25 cellular contexts compared by ENCODE assay signal in the genomic region with DNA sequence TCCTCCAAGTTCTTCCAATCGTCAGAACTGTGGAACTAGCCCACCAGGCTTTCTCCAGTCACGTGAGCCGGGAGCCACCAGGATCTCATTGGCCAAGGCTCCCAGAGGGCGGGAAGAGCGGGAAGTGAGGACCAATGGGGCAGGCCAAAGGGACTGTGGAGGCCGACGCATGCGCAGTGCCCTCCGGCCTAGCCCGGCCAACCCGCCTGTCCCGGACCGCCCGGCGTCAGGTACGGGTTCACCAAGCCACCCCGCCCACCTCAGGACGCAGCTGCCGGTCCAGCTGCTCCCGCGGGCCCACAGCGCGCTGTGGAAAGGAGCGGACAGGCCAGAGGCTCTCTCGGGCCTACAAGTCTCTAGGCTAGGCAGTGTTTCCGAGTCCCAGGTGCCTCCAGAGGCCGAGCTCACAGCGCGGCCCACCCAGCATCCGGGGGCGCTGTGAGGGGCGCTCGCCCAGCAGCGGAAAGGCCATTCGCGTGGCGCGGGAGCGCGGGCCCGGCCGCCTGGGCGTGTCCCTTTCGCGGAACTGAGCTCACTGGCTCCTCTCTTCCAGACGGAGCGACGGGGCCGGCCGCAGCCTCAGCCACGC. TPM values are rescaled to one million over a fixed set of nuclear protein-coding genes. Genes with fewer than 3 reads are reported as not detected.
"Had no signal": no experiment of that assay in that cellular context is flagged by ENCODE, and none has a peak within 500 bp of the region (broad histone marks: within the 10 kb centered on the region; RNA-seq: fewer than 3 reads in every experiment).

No MANE protein-coding gene starts in this region.

- H3K4me2 ChIP-seq: hepatocyte had no signal

- H3K36me3 ChIP-seq: breast epithelium, colonic mucosa, esophagus muscularis mucosa, left ventricle myocardium inferior, right lobe of liver, stomach, suprapubic skin, transverse colon, vagina had no signal

- H3K79me2 ChIP-seq: hepatocyte had no signal

- H2AFZ ChIP-seq: hepatocyte had no signal

- H3K27me3 ChIP-seq: breast epithelium, colonic mucosa, dorsolateral prefrontal cortex, hepatocyte, right lobe of liver, suprapubic skin, transverse colon, vagina had no signal

- H3K9me3 ChIP-seq: colonic mucosa, right lobe of liver, suprapubic skin, transverse colon, vagina had no signal

- H3K27ac ChIP-seq: breast epithelium, colonic mucosa, dorsolateral prefrontal cortex, esophagus muscularis mucosa, hepatocyte, left ventricle myocardium inferior, right lobe of liver, skin epidermis, stomach, suprapubic skin, transverse colon, vagina had no signal

- H3K4me3 ChIP-seq: breast epithelium, colonic mucosa, dorsolateral prefrontal cortex, esophagus muscularis mucosa, hepatocyte, left ventricle myocardium inferior, right lobe of liver, skin epidermis, stomach, suprapubic skin, transverse colon, vagina had no signal

- H3K4me1 ChIP-seq: breast epithelium, colonic mucosa, left ventricle myocardium inferior, right lobe of liver, stomach, suprapubic skin, vagina had no signal

- DNase-seq: activated CD8-positive, alpha-beta memory T cell treated with anti-CD3 and anti-CD28 coated beads for 24 hours; activated CD8-positive, alpha-beta memory T cell treated with anti-CD3 and anti-CD28 coated beads, Interleukin-2, amount 50 U/mL, for 4 hours; activated naive CD4-positive, alpha-beta T cell treated with Interleukin-2 at 50 U/mL for 16 hours; activated naive CD8-positive, alpha-beta T cell treated with anti-CD3 and anti-CD28 coated beads for 36 hours; activated T-cell treated with anti-CD3 and anti-CD28 coated beads, Interleukin-2, amount 50 U/mL, for 24 hours; colonic mucosa; dorsolateral prefrontal cortex; glutamatergic neuron; left ventricle myocardium inferior; mammary epithelial cell; right lobe of liver; stimulated activated CD4-positive, alpha-beta T cell treated with anti-CD3 and anti-CD28 coated beads, Interleukin-1b, Interleukin-23, amount 100 ng/mL, for 48 hours; stomach; transverse colon had no signal

- FAIRE-seq: frontal cortex had no signal

RNA-seq across cellular contexts. Expression of gene OR14I1, which starts 10.9 kb away (rescaled TPM):
- total RNA-seq: activated naive CD8-positive, alpha-beta T cell treated with anti-CD3 and anti-CD28 coated beads for 36 hours; activated T-helper 2 cell treated with anti-CD3 and anti-CD28 coated beads, Interferon-gamma antibody, Interleukin-2, Interleukin-4, amounts not matched to agents 10 μg/mL and 5 μg/mL and 100 μg/mL, durations not matched to agents 14 hours and 24 hours and 36 hours; breast epithelium; colonic mucosa; esophagus muscularis mucosa; frontal cortex; hepatocyte; left ventricle myocardium inferior; mammary epithelial cell; myocyte; omental fat pad; right lobe of liver; stomach; transverse colon; vagina had no signal
- polyA plus RNA-seq: hepatocyte, mammary epithelial cell, neural cell, stomach had no signal

RNA-seq across cellular contexts. Expression of gene OR2T27, which starts 36.3 kb away (rescaled TPM):
- total RNA-seq: activated naive CD8-positive, alpha-beta T cell treated with anti-CD3 and anti-CD28 coated beads for 36 hours; activated T-helper 2 cell treated with anti-CD3 and anti-CD28 coated beads, Interferon-gamma antibody, Interleukin-2, Interleukin-4, amounts not matched to agents 10 μg/mL and 5 μg/mL and 100 μg/mL, durations not matched to agents 14 hours and 24 hours and 36 hours; breast epithelium; colonic mucosa; esophagus muscularis mucosa; frontal cortex; hepatocyte; left ventricle myocardium inferior; mammary epithelial cell; myocyte; omental fat pad; right lobe of liver; stomach; suprapubic skin; transverse colon; vagina had no signal
- polyA plus RNA-seq: hepatocyte, mammary epithelial cell, neural cell, stomach had no signal

RNA-seq across cellular contexts. Expression of gene OR2T35, which starts 46.6 kb away (rescaled TPM):
- total RNA-seq: activated naive CD8-positive, alpha-beta T cell treated with anti-CD3 and anti-CD28 coated beads for 36 hours; activated T-helper 2 cell treated with anti-CD3 and anti-CD28 coated beads, Interferon-gamma antibody, Interleukin-2, Interleukin-4, amounts not matched to agents 10 μg/mL and 5 μg/mL and 100 μg/mL, durations not matched to agents 14 hours and 24 hours and 36 hours; breast epithelium; colonic mucosa; esophagus muscularis mucosa; hepatocyte; left ventricle myocardium inferior; mammary epithelial cell; myocyte; omental fat pad; right lobe of liver; stomach; transverse colon; vagina had no signal
- polyA plus RNA-seq: hepatocyte, mammary epithelial cell, neural cell, stomach had no signal

RNA-seq across cellular contexts. Expression of gene OR2T11, which starts 56.8 kb away (rescaled TPM):
- total RNA-seq: activated naive CD8-positive, alpha-beta T cell treated with anti-CD3 and anti-CD28 coated beads for 36 hours; activated T-helper 2 cell treated with anti-CD3 and anti-CD28 coated beads, Interferon-gamma antibody, Interleukin-2, Interleukin-4, amounts not matched to agents 10 μg/mL and 5 μg/mL and 100 μg/mL, durations not matched to agents 14 hours and 24 hours and 36 hours; breast epithelium; colonic mucosa; esophagus muscularis mucosa; frontal cortex; hepatocyte; left ventricle myocardium inferior; mammary epithelial cell; myocyte; omental fat pad; right lobe of liver; stomach; transverse colon; vagina had no signal
- polyA plus RNA-seq: hepatocyte, mammary epithelial cell, neural cell, stomach had no signal
